9 cellular contexts compared by ENCODE assay signal in genomic region chr1:150256193-150256548, GRCh38. TPM values are rescaled to one million over a fixed set of nuclear protein-coding genes. Genes with fewer than 3 reads are reported as not detected.
DNase-seq lines count a peak whose midpoint lies in the region; ATAC-seq and TF ChIP-seq lines count a peak whose summit lies in the region.
"Had no signal": no experiment of that assay in that cellular context is flagged by ENCODE, and none has a peak within 500 bp of the region (broad histone marks: within the 10 kb centered on the region; RNA-seq: fewer than 3 reads in every experiment).

No MANE protein-coding gene starts in this region.

- peak overlapping the region; percentile 88 for H3K9ac ChIP-seq in mesendoderm (ENCODE audit: low read length)

- intact Hi-C loops in heart right ventricle (cut with DNase I): loop anchor here in 5 of 10 donors (1.0 to 10.0 kb wide), 5 partner anchors 25 to 439 kb away; partner anchors contain the start of genes GOLPH3L (in 1 of the 5) and PRPF3 (in 1 of the 5)
- intact Hi-C loops in Right ventricle myocardium superior (cut with DNase I): no loop called here

- DNase-seq in heart right ventricle (no peak), Right ventricle myocardium superior (no peak), mesendoderm (peak; percentile 81), upper lobe of left lung (no peak), hepatic stellate cell (ENCODE audit: low spot score) (no peak), NCI-H2196 (lab: John Stamatoyannopoulos, UW; ENCODE audit: unreplicated experiment) (no peak)
- no peak for DNase-seq in activated naive CD8-positive, alpha-beta T cell treated with anti-CD3 and anti-CD28 coated beads for 36 hours

- WGBS in heart right ventricle, 2 donors: 6 to 8% methylated on average over 1 of the region's 1 CpG
- WGBS in mesendoderm (ENCODE audit: extremely low coverage, insufficient coverage, low lambda C conversion rate): no CpG with 5 or more reads among the region's 1 CpG
- 0 to 7% methylated on average over 1 of the region's 1 CpG for WGBS in upper lobe of left lung, 2 donors

- peaks cover 7% of the 10 kb centered on the region for H3K79me2 ChIP-seq in mesendoderm (ENCODE audit: control insufficient read depth, insufficient read depth, low read length)

- H3K36me3 ChIP-seq in heart right ventricle: no peaks in the 10 kb centered on the region
- no peaks in the 10 kb centered on the region for H3K36me3 ChIP-seq in mesendoderm (ENCODE audit: control insufficient read depth, insufficient read depth, low read length)
- no peaks in the 10 kb centered on the region for H3K36me3 ChIP-seq in upper lobe of left lung

- H4K5ac ChIP-seq in mesendoderm (ENCODE audit: low read length): no peak overlapping the region

- H3K4ac ChIP-seq in mesendoderm (ENCODE audit: low read depth, low read length): peak overlapping the region; percentile 88

- H3K23ac ChIP-seq in mesendoderm (ENCODE audit: low read length): no peak overlapping the region

- TF ChIP-seq CTCF in heart right ventricle (IDR thresholded peaks at IDR 0.05): no peak
- TF ChIP-seq CTCF in upper lobe of left lung (IDR thresholded peaks at IDR 0.05): no peak

- H2AK5ac ChIP-seq in mesendoderm (ENCODE audit: low read length): peak overlapping the region; percentile 12

- H3K4me1 ChIP-seq in heart right ventricle: peaks cover 5 to 48% (median 22%) of the 10 kb centered on the region in 9 donors
- H3K4me1 ChIP-seq in mesendoderm (ENCODE audit: control insufficient read depth, low read depth, low read length): peaks cover 9% of the 10 kb centered on the region
- peaks cover 9 to 23% (median 13%) of the 10 kb centered on the region in 4 donors for H3K4me1 ChIP-seq in upper lobe of left lung

- H4K8ac ChIP-seq in mesendoderm (ENCODE audit: low read depth, low read length): no peak overlapping the region

- H3K4me3 Mint-ChIP-seq in activated naive CD8-positive, alpha-beta T cell treated with anti-CD3 and anti-CD28 coated beads for 36 hours: peak overlapping the region; percentile 50

- no peaks in the 10 kb centered on the region for H3K9me3 ChIP-seq in heart right ventricle
- no peaks in the 10 kb centered on the region for H3K9me3 ChIP-seq in upper lobe of left lung

- H3K4me3 ChIP-seq in heart right ventricle (peak overlapping the region in 8 of 10 donors; percentile 12 to 52 (median 42)), mesendoderm (ENCODE audit: low read length) (no peak overlapping the region), upper lobe of left lung (peak overlapping the region in 2 of 4 donors; percentile 40 to 44)

- peak overlapping the region; percentile 18 for H3K4me2 ChIP-seq in mesendoderm (ENCODE audit: low read length)

- H2BK120ac ChIP-seq in mesendoderm (ENCODE audit: low read depth, low read length): peak overlapping the region; percentile 47

- peak overlapping the region; percentile 65 for H2BK5ac ChIP-seq in mesendoderm (ENCODE audit: low read length)

- no peak for TF ChIP-seq EP300 in upper lobe of left lung (IDR thresholded peaks at IDR 0.05)

- H3K27me3 ChIP-seq in heart right ventricle (peaks cover 0 to 32% (median 0%) of the 10 kb centered on the region in 7 donors), mesendoderm (ENCODE audit: insufficient read depth, low read length, poor library complexity) (no peaks in the 10 kb centered on the region), upper lobe of left lung (peaks cover 0 to 4% (median 0%) of the 10 kb centered on the region in 4 donors)

- peaks cover 4% of the 10 kb centered on the region for H3K79me1 ChIP-seq in mesendoderm (ENCODE audit: low read length)

- no peaks in the 10 kb centered on the region for H3K36me3 Mint-ChIP-seq in activated naive CD8-positive, alpha-beta T cell treated with anti-CD3 and anti-CD28 coated beads for 36 hours

- H3K18ac ChIP-seq in mesendoderm (ENCODE audit: low read length): peak overlapping the region; percentile 77

- peak overlapping the region; percentile 90 for H3K56ac ChIP-seq in mesendoderm (ENCODE audit: low read length)

- H3K27ac ChIP-seq in heart right ventricle (peak overlapping the region in 6 of 10 donors; percentile 18 to 78 (median 64)), mesendoderm (ENCODE audit: low read depth, low read length) (peak overlapping the region; percentile 88), upper lobe of left lung (peak overlapping the region in 3 of 4 donors; percentile 46 to 62 (median 48))

- H2BK15ac ChIP-seq in mesendoderm (replicated peaks; ENCODE audit: low read depth): no peak overlapping the region

- H3K4me1 Mint-ChIP-seq in activated naive CD8-positive, alpha-beta T cell treated with anti-CD3 and anti-CD28 coated beads for 36 hours: peaks cover 12% of the 10 kb centered on the region

- no peaks in the 10 kb centered on the region for H3K9me3 Mint-ChIP-seq in activated naive CD8-positive, alpha-beta T cell treated with anti-CD3 and anti-CD28 coated beads for 36 hours

- ATAC-seq in heart right ventricle (no peak), Right ventricle myocardium superior (ENCODE audit: poor library complexity) (no peak), upper lobe of left lung (ENCODE audit: low FRiP score in 2 of 2) (no peak), HG03520 (IDR thresholded peaks at IDR 0.05; ENCODE audit: unreplicated experiment) (no peak)

- TF ChIP-seq POLR2A in upper lobe of left lung (IDR thresholded peaks at IDR 0.05): no peak

- peaks cover 41% of the 10 kb centered on the region for H3K27me3 Mint-ChIP-seq in activated naive CD8-positive, alpha-beta T cell treated with anti-CD3 and anti-CD28 coated beads for 36 hours

- H3K27ac Mint-ChIP-seq in activated naive CD8-positive, alpha-beta T cell treated with anti-CD3 and anti-CD28 coated beads for 36 hours: no peak overlapping the region

RNA-seq across cellular contexts. Expression of gene CA14, which starts 1.4 kb away (rescaled TPM):
- total RNA-seq in heart right ventricle: 10 to 100 TPM in 3 of 10 donors, 1 to 10 TPM in 5, under 1 TPM in 2; 0.48 to 18.5 (median 2.9) TPM
- polyA plus RNA-seq in heart right ventricle: 10 to 100 TPM in 1 of 2 donors, 1 to 10 TPM in 1; 3.3 to 11.6 TPM
- total RNA-seq in Right ventricle myocardium superior: 14.0 TPM
- total RNA-seq in activated naive CD8-positive, alpha-beta T cell treated with anti-CD3 and anti-CD28 coated beads for 36 hours: not detected
- polyA plus RNA-seq in mesendoderm (2013, experiment 1 of 2): 14.7 TPM
- polyA plus RNA-seq in mesendoderm (2013, experiment 2 of 2): 13.5 TPM
- 1 to 10 TPM in 1 of 6 donors, under 1 TPM in 3, not detected in 2; 0.61 to 1.0 (median 0.63) TPM for total RNA-seq in upper lobe of left lung
- total RNA-seq: lung microvascular endothelial cell had no signal

RNA-seq across cellular contexts. Expression of gene APH1A, which starts 12.6 kb away (rescaled TPM):
- 10 to 100 TPM; 56.6 to 86.9 (median 65.7) TPM for total RNA-seq in heart right ventricle
- 10 to 100 TPM; 52.9 to 74.4 TPM for polyA plus RNA-seq in heart right ventricle
- total RNA-seq in Right ventricle myocardium superior: 53.6 TPM
- 100 to 1,000 TPM; 123 to 126 TPM for total RNA-seq in activated naive CD8-positive, alpha-beta T cell treated with anti-CD3 and anti-CD28 coated beads for 36 hours
- polyA plus RNA-seq in mesendoderm (2013, experiment 1 of 2): 55.8 TPM
- 54.2 TPM for polyA plus RNA-seq in mesendoderm (2013, experiment 2 of 2)
- total RNA-seq in upper lobe of left lung: 100 to 1,000 TPM in 3 of 6 donors, 10 to 100 TPM in 3; 71.2 to 169 (median 101) TPM

RNA-seq across cellular contexts. Expression of gene C1orf54, which starts 16.4 kb away (rescaled TPM):
- 10 to 100 TPM in 6 of 10 donors, 1 to 10 TPM in 4; 5.7 to 19.5 (median 11.8) TPM for total RNA-seq in heart right ventricle
- polyA plus RNA-seq in heart right ventricle: 10 to 100 TPM; 29.1 to 34.3 TPM
- total RNA-seq in Right ventricle myocardium superior: 8.8 TPM
- under 1 TPM; 0.48 to 0.78 TPM for total RNA-seq in activated naive CD8-positive, alpha-beta T cell treated with anti-CD3 and anti-CD28 coated beads for 36 hours
- 13.3 TPM for polyA plus RNA-seq in mesendoderm (2013, experiment 1 of 2)
- polyA plus RNA-seq in mesendoderm (2013, experiment 2 of 2): 12.9 TPM
- 10 to 100 TPM in 1 of 6 donors, 1 to 10 TPM in 3, not detected in 2; 3.3 to 13.8 (median 7.3) TPM for total RNA-seq in upper lobe of left lung

RNA-seq across cellular contexts. Expression of gene ANP32E, which starts 20.3 kb away (rescaled TPM):
- 10 to 100 TPM; 23.7 to 58.2 (median 41.6) TPM for total RNA-seq in heart right ventricle
- 10 to 100 TPM; 17.3 to 40.0 TPM for polyA plus RNA-seq in heart right ventricle
- 24.9 TPM for total RNA-seq in Right ventricle myocardium superior
- total RNA-seq in activated naive CD8-positive, alpha-beta T cell treated with anti-CD3 and anti-CD28 coated beads for 36 hours: 100 to 1,000 TPM; 176 to 191 TPM
- 111 TPM for polyA plus RNA-seq in mesendoderm (2013, experiment 1 of 2)
- polyA plus RNA-seq in mesendoderm (2013, experiment 2 of 2): 116 TPM
- 10 to 100 TPM in 5 of 6 donors, 1 to 10 TPM in 1; 7.7 to 38.8 (median 27.9) TPM for total RNA-seq in upper lobe of left lung

RNA-seq across cellular contexts. Expression of gene CIART, which starts 26.2 kb away (rescaled TPM):
- 10 to 100 TPM in 6 of 10 donors, 1 to 10 TPM in 4; 3.4 to 22.6 (median 15.5) TPM for total RNA-seq in heart right ventricle
- polyA plus RNA-seq in heart right ventricle: 10 to 100 TPM in 1 of 2 donors, 1 to 10 TPM in 1; 4.9 to 18.7 TPM
- total RNA-seq in Right ventricle myocardium superior: 11.8 TPM
- 1 to 10 TPM; 4.9 to 5.2 TPM for total RNA-seq in activated naive CD8-positive, alpha-beta T cell treated with anti-CD3 and anti-CD28 coated beads for 36 hours
- 2.5 TPM for polyA plus RNA-seq in mesendoderm (2013, experiment 1 of 2)
- 2.0 TPM for polyA plus RNA-seq in mesendoderm (2013, experiment 2 of 2)
- total RNA-seq in upper lobe of left lung: 10 to 100 TPM in 1 of 6 donors, 1 to 10 TPM in 5; 2.7 to 14.7 (median 7.5) TPM
